Comparison of ENCODE assay signal across 25 cellular contexts in the genomic region with DNA sequence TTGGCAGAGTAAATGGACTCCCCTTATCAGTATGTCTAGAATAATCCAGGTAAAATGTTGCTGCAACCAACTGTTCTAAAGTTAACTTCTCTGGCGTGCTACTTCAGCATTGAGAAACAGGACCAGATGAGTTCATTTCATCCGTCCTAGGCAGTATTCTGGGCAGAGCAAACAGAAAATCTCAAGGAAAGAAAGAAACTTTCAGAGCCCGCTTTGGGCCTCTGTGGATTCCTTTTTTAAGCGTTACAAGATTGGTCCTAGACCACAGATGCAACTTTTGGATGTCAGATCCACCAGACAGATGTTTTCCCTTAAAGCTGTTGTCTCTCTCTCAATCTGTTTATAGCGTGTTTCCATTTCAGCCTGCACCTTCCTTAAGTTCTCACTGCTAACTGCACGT.
DNase-seq lines count a peak whose midpoint lies in the region; ATAC-seq and TF ChIP-seq lines count a peak whose summit lies in the region.
"Had no signal": no experiment of that assay in that cellular context is flagged by ENCODE, and none has a peak within 500 bp of the region (broad histone marks: within the 10 kb centered on the region; RNA-seq: fewer than 3 reads in every experiment).

No MANE protein-coding gene starts in this region.

- H2AFZ ChIP-seq in hepatocyte, result no peak overlapping the region

- CTCF ChIA-PET in CD4-positive, alpha-beta memory T cell (lab: Charles Lee; ENCODE audit: partially characterized antibody), result interaction anchor here (1.2 kb wide), 1 partner anchor 8 kb away, joined by 3 read pairs; no protein-coding TSS in a partner anchor
- CTCF ChIA-PET in GM10248 (lab: Yijun Ruan, JAX), result interaction anchor here (1.9 kb wide), 1 partner anchor 13 kb away, joined by 4 read pairs; no protein-coding TSS in a partner anchor

- H3K27me3 Mint-ChIP-seq in CD4-positive, alpha-beta memory T cell, result no peaks in the 10 kb centered on the region
- no peaks in the 10 kb centered on the region for H3K27me3 Mint-ChIP-seq in activated T-helper 17 cell treated with anti-CD3 and anti-CD28 coated beads, Interleukin-2, amount 50 U/mL, for 72 hours
- no peaks in the 10 kb centered on the region for H3K27me3 Mint-ChIP-seq in stimulated activated memory B cell treated with anti-CD40 and anti-IgM and Interleukin-4, amounts not matched to agents 10 μg/mL and 1 μg/mL and 100 μg/mL, for 72 hours
- H3K27me3 Mint-ChIP-seq: activated CD8-positive, alpha-beta T cell treated with anti-CD3 and anti-CD28 coated beads for 36 hours; progenitor cell of endocrine pancreas had no signal

- DNase-seq in CD4-positive, alpha-beta memory T cell, result no peak
- DNase-seq in hepatocyte (ENCODE audit: low spot score) (peak; percentile 30), GM10248 (ENCODE audit: extremely low spot score) (no peak), coronary artery (ENCODE audit: low spot score) (no peak)
- DNase-seq in activated T-cell treated with anti-CD3 and anti-CD28 coated beads, Interleukin-2, amount 50 U/mL, for 1 hour, result no peak
- DNase-seq: activated CD4-positive, CD25-positive, alpha-beta regulatory T cell treated with anti-CD3 and anti-CD28 coated beads, Interleukin-2, amount 50 U/mL, for 72 hours; activated CD8-positive, alpha-beta T cell treated with anti-CD3 and anti-CD28 coated beads for 36 hours; activated gamma-delta T cell treated with Interleukin-2 at 50 U/mL for 16 hours; amniotic stem cell; C1 segment of cervical spinal cord; Calu3; H7; hypothalamus; KG1; NCI-H1436 treated with DMSO at 0.1 percent for 48 hours; NCI-H2107; NCI-H446 treated with DMSO at 0.1 percent for 48 hours; PC-3; SHP77 treated with DMSO at 0.1 percent for 48 hours; testis had no signal

- H3K27me3 ChIP-seq in CD4-positive, alpha-beta memory T cell (ENCODE audit: insufficient read depth, low read length), result no peaks in the 10 kb centered on the region
- no peaks in the 10 kb centered on the region for H3K27me3 ChIP-seq in hepatocyte
- H3K27me3 ChIP-seq: cardiac muscle cell, testis had no signal

- peaks cover 46 to 49% of the 10 kb centered on the region in 2 donors for H3K36me3 Mint-ChIP-seq in CD4-positive, alpha-beta memory T cell
- peaks cover 96% of the 10 kb centered on the region for H3K36me3 Mint-ChIP-seq in activated T-helper 17 cell treated with anti-CD3 and anti-CD28 coated beads, Interleukin-2, amount 50 U/mL, for 72 hours (ENCODE audit: low read depth)
- peaks cover 52% of the 10 kb centered on the region for H3K36me3 Mint-ChIP-seq in stimulated activated memory B cell treated with anti-CD40 and anti-IgM and Interleukin-4, amounts not matched to agents 10 μg/mL and 1 μg/mL and 100 μg/mL, for 72 hours

- peak overlapping the region; percentile 41 for H3K4me2 ChIP-seq in hepatocyte

- no peaks in the 10 kb centered on the region for H3K9me3 ChIP-seq in CD4-positive, alpha-beta memory T cell (ENCODE audit: control insufficient read depth in 1 of 2, low read length in 2 of 2)
- no peaks in the 10 kb centered on the region for H3K9me3 ChIP-seq in hepatocyte (ENCODE audit: low read depth)
- H3K9me3 ChIP-seq: testis had no signal

- intact Hi-C loops in CD4-positive, alpha-beta memory T cell (cut with micrococcal nuclease), result no loop called here

- H4K20me1 ChIP-seq in hepatocyte (ENCODE audit: insufficient read depth, poor library complexity, severe bottlenecking), result no peaks in the 10 kb centered on the region

- POLR2A ChIA-PET in CD4-positive, alpha-beta memory T cell (lab: Charles Lee; ENCODE audit: partially characterized antibody), result interaction anchor here (0.6 kb wide), 1 partner anchor 118 kb away, joined by 3 read pairs; no protein-coding TSS in a partner anchor
- POLR2A ChIA-PET in GM10248 (lab: Yijun Ruan, JAX), result no interaction called here

- H3K9me2 ChIP-seq in hepatocyte (replicated peaks; ENCODE audit: insufficient read depth), result no peaks in the 10 kb centered on the region

- H3K4me3 ChIP-seq in CD4-positive, alpha-beta memory T cell (ENCODE audit: low read length in 2 of 2), result no peak overlapping the region
- no peak overlapping the region for H3K4me3 ChIP-seq in hepatocyte
- H3K4me3 ChIP-seq in coronary artery, result no peak overlapping the region
- H3K4me3 ChIP-seq: cardiac muscle cell, testis had no signal

- no peak for ATAC-seq in activated T-helper 17 cell treated with anti-CD3 and anti-CD28 coated beads, Interleukin-2, amount 50 U/mL, for 72 hours (replicated peaks)
- ATAC-seq in stimulated activated memory B cell treated with anti-CD40 and anti-IgM and Interleukin-4, amounts not matched to agents 10 μg/mL and 1 μg/mL and 100 μg/mL, for 72 hours, result no peak
- no peak for ATAC-seq in HG03196 (IDR thresholded peaks at IDR 0.05; ENCODE audit: unreplicated experiment)
- ATAC-seq: activated CD8-positive, alpha-beta T cell treated with anti-CD3 and anti-CD28 coated beads for 36 hours; PC-3 had no signal

- H3K27ac ChIP-seq in CD4-positive, alpha-beta memory T cell (ENCODE audit: low read depth, low read length), result no peak overlapping the region
- H3K27ac ChIP-seq in hepatocyte, result peak overlapping the region; percentile 84
- peak overlapping the region in 1 of 2 donors; percentile 23 for H3K27ac ChIP-seq in coronary artery
- H3K27ac ChIP-seq: cardiac muscle cell had no signal

- H3K4me1 ChIP-seq in CD4-positive, alpha-beta memory T cell (ENCODE audit: insufficient read depth, low read length), result peaks cover 18% of the 10 kb centered on the region
- no peaks in the 10 kb centered on the region for H3K4me1 ChIP-seq in hepatocyte (ENCODE audit: insufficient read depth)

- peaks cover 43 to 67% (median 56%) of the 10 kb centered on the region in 4 donors for H3K4me1 Mint-ChIP-seq in CD4-positive, alpha-beta memory T cell
- peaks cover 38% of the 10 kb centered on the region for H3K4me1 Mint-ChIP-seq in activated T-helper 17 cell treated with anti-CD3 and anti-CD28 coated beads, Interleukin-2, amount 50 U/mL, for 72 hours
- peaks cover 46% of the 10 kb centered on the region for H3K4me1 Mint-ChIP-seq in stimulated activated memory B cell treated with anti-CD40 and anti-IgM and Interleukin-4, amounts not matched to agents 10 μg/mL and 1 μg/mL and 100 μg/mL, for 72 hours

- H3K27ac Mint-ChIP-seq in CD4-positive, alpha-beta memory T cell, result peak overlapping the region in 5 of 7 donors; percentile 30 to 74 (median 38)
- H3K27ac Mint-ChIP-seq in activated T-helper 17 cell treated with anti-CD3 and anti-CD28 coated beads, Interleukin-2, amount 50 U/mL, for 72 hours, result peak overlapping the region; percentile 68
- H3K27ac Mint-ChIP-seq in stimulated activated memory B cell treated with anti-CD40 and anti-IgM and Interleukin-4, amounts not matched to agents 10 μg/mL and 1 μg/mL and 100 μg/mL, for 72 hours, result peak overlapping the region; percentile 59
- H3K27ac Mint-ChIP-seq: activated CD8-positive, alpha-beta T cell treated with anti-CD3 and anti-CD28 coated beads for 36 hours; progenitor cell of endocrine pancreas had no signal

- 61% methylated on average over 6 of the region's 6 CpGs for WGBS in hepatocyte (ENCODE audit: low lambda C conversion rate, missing lambda C conversion rate)

- H3K36me3 ChIP-seq in CD4-positive, alpha-beta memory T cell (ENCODE audit: insufficient read depth, low read length), result no peaks in the 10 kb centered on the region
- no peaks in the 10 kb centered on the region for H3K36me3 ChIP-seq in hepatocyte (replicated peaks; ENCODE audit: insufficient read depth, low read depth)
- H3K36me3 ChIP-seq: cardiac muscle cell had no signal

- H3K9me3 Mint-ChIP-seq in CD4-positive, alpha-beta memory T cell, result no peaks in the 10 kb centered on the region
- H3K9me3 Mint-ChIP-seq in activated T-helper 17 cell treated with anti-CD3 and anti-CD28 coated beads, Interleukin-2, amount 50 U/mL, for 72 hours, result peaks cover 4% of the 10 kb centered on the region
- no peaks in the 10 kb centered on the region for H3K9me3 Mint-ChIP-seq in stimulated activated memory B cell treated with anti-CD40 and anti-IgM and Interleukin-4, amounts not matched to agents 10 μg/mL and 1 μg/mL and 100 μg/mL, for 72 hours
- H3K9me3 Mint-ChIP-seq: activated CD8-positive, alpha-beta T cell treated with anti-CD3 and anti-CD28 coated beads for 36 hours had no signal

- no peaks in the 10 kb centered on the region for H3K79me2 ChIP-seq in hepatocyte

- no peak for TF ChIP-seq CTCF in hepatocyte (IDR thresholded peaks at IDR 0.05; ENCODE audit: poor library complexity)
- TF ChIP-seq CTCF in GM10248 (IDR thresholded peaks at IDR 0.05; ENCODE audit: control extremely low read depth, extremely low read depth, low read depth, missing control alignments), result no peak
- no peak for TF ChIP-seq CTCF in coronary artery (IDR thresholded peaks at IDR 0.05)

- H3K4me3 Mint-ChIP-seq in CD4-positive, alpha-beta memory T cell, result no peak overlapping the region
- no peak overlapping the region for H3K4me3 Mint-ChIP-seq in activated T-helper 17 cell treated with anti-CD3 and anti-CD28 coated beads, Interleukin-2, amount 50 U/mL, for 72 hours
- H3K4me3 Mint-ChIP-seq in stimulated activated memory B cell treated with anti-CD40 and anti-IgM and Interleukin-4, amounts not matched to agents 10 μg/mL and 1 μg/mL and 100 μg/mL, for 72 hours, result no peak overlapping the region
- H3K4me3 Mint-ChIP-seq: activated CD8-positive, alpha-beta T cell treated with anti-CD3 and anti-CD28 coated beads for 36 hours had no signal
